ENCODE assay signal across 24 cellular contexts in the genomic region with DNA sequence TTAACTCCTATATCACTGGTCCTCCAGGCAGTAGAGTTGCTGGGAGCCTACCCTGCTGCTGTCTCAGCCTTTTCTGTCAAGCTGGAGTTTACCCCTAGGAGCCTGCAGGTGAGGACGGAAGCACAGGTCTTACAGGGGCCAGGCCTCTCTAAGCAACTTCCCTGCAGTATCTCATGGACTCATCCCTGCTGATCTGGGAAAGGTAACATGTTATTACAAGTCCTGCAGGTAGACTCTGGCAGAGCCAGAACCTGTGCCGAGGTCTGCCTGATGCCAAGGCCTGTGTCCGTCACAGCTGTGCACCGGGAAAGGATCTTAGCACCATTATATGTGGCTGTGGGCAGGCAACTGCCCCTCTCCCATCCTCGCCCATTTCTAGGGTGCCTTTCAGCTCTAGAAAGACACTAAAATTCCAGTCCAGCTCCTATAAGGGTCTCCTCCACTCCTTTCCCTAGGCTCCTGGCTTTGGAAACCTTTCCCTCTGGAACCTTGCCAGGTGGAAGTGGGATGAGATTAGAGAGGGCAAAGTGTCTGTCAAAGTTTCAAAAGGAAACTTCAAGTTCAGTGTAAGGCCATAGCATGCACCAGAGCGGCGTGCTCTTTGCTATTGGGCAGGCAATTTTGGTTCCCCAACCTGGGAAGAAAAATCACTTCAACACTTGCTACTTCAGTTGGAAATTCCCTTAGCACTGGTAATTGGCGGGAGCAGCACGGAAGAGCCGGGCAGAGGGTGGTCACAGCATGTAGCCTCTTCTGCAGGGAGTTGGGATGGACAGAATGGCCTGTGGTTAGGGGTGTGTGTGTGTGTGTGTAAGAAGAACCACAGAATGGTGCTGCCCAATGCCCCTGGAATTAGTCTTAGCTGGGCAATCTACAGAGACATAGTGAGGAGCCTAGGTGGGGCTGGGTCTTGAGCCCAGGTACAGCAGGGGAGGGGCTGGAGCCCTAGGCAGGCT. TPM values are rescaled to one million over a fixed set of nuclear protein-coding genes. Genes with fewer than 3 reads are reported as not detected.
"Had no signal": no experiment of that assay in that cellular context is flagged by ENCODE, and none has a peak within 500 bp of the region (broad histone marks: within the 10 kb centered on the region; RNA-seq: fewer than 3 reads in every experiment).

No MANE protein-coding gene starts in this region.

- H3K27ac ChIP-seq: cardiac muscle cell, heart left ventricle, neutrophil, suprapubic skin had no signal

- ATAC-seq: activated CD8-positive, alpha-beta memory T cell treated with anti-CD3 and anti-CD28 coated beads, Interleukin-2, amount 10 ng/mL, durations not matched to agents 7 days and 5 days; heart left ventricle; left ventricle myocardium superior; natural killer cell had no signal

- H3K4me1 ChIP-seq: suprapubic skin had no signal

- H3K4me3 ChIP-seq: cardiac muscle cell, heart left ventricle, suprapubic skin had no signal

- H3K9me3 Mint-ChIP-seq: activated CD4-positive, alpha-beta memory T cell treated with anti-CD3 and anti-CD28 coated beads for 36 hours; activated naive CD4-positive, alpha-beta T cell treated with anti-CD3 and anti-CD28 coated beads, Interleukin-2, amount 10 ng/mL, durations not matched to agents 7 days and 5 days; memory B cell; natural killer cell; stimulated activated naive CD8-positive, alpha-beta T cell treated with anti-CD3 and anti-CD28 coated beads, Interleukin-15, Interleukin-2, amounts not matched to agents 100 ng/mL and 50 ng/mL, for 24 hours; type B pancreatic cell had no signal

- DNase-seq: activated B cell treated with CpG ODN at 0.5 μM for 24 hours; activated CD4-positive, alpha-beta memory T cell treated with anti-CD3 and anti-CD28 coated beads for 36 hours; activated CD4-positive, alpha-beta T cell treated with anti-CD3 and anti-CD28 coated beads for 4 hours; activated CD8-positive, alpha-beta memory T cell treated with anti-CD3 and anti-CD28 coated beads, Interleukin-2, amount 10 ng/mL, durations not matched to agents 7 days and 5 days; activated naive CD4-positive, alpha-beta T cell treated with anti-CD3 and anti-CD28 coated beads, Interleukin-2, amount 10 ng/mL, durations not matched to agents 7 days and 5 days; activated T-cell treated with anti-CD3 and anti-CD28 coated beads, Interleukin-2, amount 50 U/mL, for 1 hour; heart left ventricle; kidney glomerular epithelial cell; left ventricle myocardium superior; natural killer cell; posterior cingulate gyrus; T-helper 1 cell; T-helper 9 cell had no signal

- FAIRE-seq: astrocyte, frontal cortex had no signal

- H3K4me1 Mint-ChIP-seq: activated B cell treated with CpG ODN at 0.5 μM for 24 hours; activated CD8-positive, alpha-beta memory T cell treated with anti-CD3 and anti-CD28 coated beads, Interleukin-2, amount 10 ng/mL, durations not matched to agents 7 days and 5 days; activated naive CD4-positive, alpha-beta T cell treated with anti-CD3 and anti-CD28 coated beads, Interleukin-2, amount 10 ng/mL, durations not matched to agents 7 days and 5 days; memory B cell had no signal

- H3K27ac Mint-ChIP-seq: activated B cell treated with CpG ODN at 0.5 μM for 24 hours; activated CD4-positive, alpha-beta memory T cell treated with anti-CD3 and anti-CD28 coated beads for 36 hours; activated CD8-positive, alpha-beta memory T cell treated with anti-CD3 and anti-CD28 coated beads, Interleukin-2, amount 10 ng/mL, durations not matched to agents 7 days and 5 days; activated naive CD4-positive, alpha-beta T cell treated with anti-CD3 and anti-CD28 coated beads, Interleukin-2, amount 10 ng/mL, durations not matched to agents 7 days and 5 days; memory B cell; natural killer cell; stimulated activated naive CD8-positive, alpha-beta T cell treated with anti-CD3 and anti-CD28 coated beads, Interleukin-15, Interleukin-2, amounts not matched to agents 100 ng/mL and 50 ng/mL, for 24 hours; type B pancreatic cell had no signal

- H3K27me3 ChIP-seq: cardiac muscle cell had no signal

- H3K4me3 Mint-ChIP-seq: activated B cell treated with CpG ODN at 0.5 μM for 24 hours; activated CD4-positive, alpha-beta memory T cell treated with anti-CD3 and anti-CD28 coated beads for 36 hours; activated CD8-positive, alpha-beta memory T cell treated with anti-CD3 and anti-CD28 coated beads, Interleukin-2, amount 10 ng/mL, durations not matched to agents 7 days and 5 days; activated naive CD4-positive, alpha-beta T cell treated with anti-CD3 and anti-CD28 coated beads, Interleukin-2, amount 10 ng/mL, durations not matched to agents 7 days and 5 days; memory B cell; natural killer cell; stimulated activated naive CD8-positive, alpha-beta T cell treated with anti-CD3 and anti-CD28 coated beads, Interleukin-15, Interleukin-2, amounts not matched to agents 100 ng/mL and 50 ng/mL, for 24 hours; type B pancreatic cell had no signal

- H3K9me3 ChIP-seq: heart left ventricle, neutrophil, suprapubic skin had no signal

- H3K36me3 ChIP-seq: cardiac muscle cell, heart left ventricle, neutrophil, suprapubic skin had no signal

- H3K36me3 Mint-ChIP-seq: activated CD4-positive, alpha-beta memory T cell treated with anti-CD3 and anti-CD28 coated beads for 36 hours; activated CD8-positive, alpha-beta memory T cell treated with anti-CD3 and anti-CD28 coated beads, Interleukin-2, amount 10 ng/mL, durations not matched to agents 7 days and 5 days; activated naive CD4-positive, alpha-beta T cell treated with anti-CD3 and anti-CD28 coated beads, Interleukin-2, amount 10 ng/mL, durations not matched to agents 7 days and 5 days; memory B cell; natural killer cell; type B pancreatic cell had no signal

RNA-seq across cellular contexts. Expression of a gene that starts 17.5 kb away (rescaled TPM):
- total RNA-seq: activated B cell treated with CpG ODN at 0.5 μM for 24 hours; activated CD4-positive, alpha-beta memory T cell treated with anti-CD3 and anti-CD28 coated beads for 36 hours; activated CD8-positive, alpha-beta memory T cell treated with anti-CD3 and anti-CD28 coated beads, Interleukin-2, amount 10 ng/mL, durations not matched to agents 7 days and 5 days; cardiac muscle cell; left ventricle myocardium superior had no signal
- polyA plus RNA-seq: cardiac muscle cell, heart left ventricle had no signal

RNA-seq across cellular contexts. Expression of a gene that starts 35.1 kb away (rescaled TPM):
- total RNA-seq: activated B cell treated with CpG ODN at 0.5 μM for 24 hours; activated CD4-positive, alpha-beta memory T cell treated with anti-CD3 and anti-CD28 coated beads for 36 hours; activated CD8-positive, alpha-beta memory T cell treated with anti-CD3 and anti-CD28 coated beads, Interleukin-2, amount 10 ng/mL, durations not matched to agents 7 days and 5 days; astrocyte; cardiac muscle cell; dermis microvascular lymphatic vessel endothelial cell; epithelial cell of proximal tubule; frontal cortex; heart left ventricle; left ventricle myocardium superior; mucosa of gallbladder; natural killer cell; suprapubic skin had no signal
- polyA plus RNA-seq: cardiac muscle cell, heart left ventricle had no signal
